In genomic region chr19:14051980-14052379, GRCh38 we compare ENCODE assay signal across 28 cellular contexts. TPM values are rescaled to one million over a fixed set of nuclear protein-coding genes. Genes with fewer than 3 reads are reported as not detected.
"Had no signal": no experiment of that assay in that cellular context is flagged by ENCODE, and none has a peak within 500 bp of the region (broad histone marks: within the 10 kb centered on the region; RNA-seq: fewer than 3 reads in every experiment).

No MANE protein-coding gene starts in this region.

- H3K4me1 ChIP-seq: adrenal gland, colonic mucosa, Peyer's patch, SJCRH30 had no signal

- H3K27ac ChIP-seq: adrenal gland, colonic mucosa, Peyer's patch, RWPE1, SJCRH30 had no signal

- H3K4me3 Mint-ChIP-seq: activated CD4-positive, alpha-beta T cell treated with anti-CD3 and anti-CD28 coated beads, Interleukin-2, amount 10 ng/mL, durations not matched to agents 24 days and 14 days; activated naive CD8-positive, alpha-beta T cell treated with anti-CD3 and anti-CD28 coated beads, Interleukin-2, amount 10 ng/mL, durations not matched to agents 7 days and 5 days; T-helper 17 cell; WTC11 had no signal

- H3K27me3 Mint-ChIP-seq: T-helper 17 cell had no signal

- H3K36me3 ChIP-seq: adrenal gland, colonic mucosa, Peyer's patch, SJCRH30 had no signal

- H3K9me3 Mint-ChIP-seq: activated CD4-positive, alpha-beta T cell treated with anti-CD3 and anti-CD28 coated beads, Interleukin-2, amount 10 ng/mL, durations not matched to agents 24 days and 14 days; activated naive CD8-positive, alpha-beta T cell treated with anti-CD3 and anti-CD28 coated beads, Interleukin-2, amount 10 ng/mL, durations not matched to agents 7 days and 5 days; activated T-helper 2 cell treated with anti-CD3 and anti-CD28 coated beads, Interferon-gamma antibody, Interleukin-2, Interleukin-4, amounts not matched to agents 10 μg/mL and 5 μg/mL and 100 μg/mL, durations not matched to agents 14 hours and 24 hours and 36 hours; WTC11 had no signal

- DNase-seq: activated CD4-positive, alpha-beta T cell treated with anti-CD3 and anti-CD28 coated beads for 1 hour; activated CD4-positive, alpha-beta T cell treated with anti-CD3 and anti-CD28 coated beads, Interleukin-2, amount 10 ng/mL, durations not matched to agents 24 days and 14 days; activated CD4-positive, alpha-beta T cell treated with anti-CD3 and anti-CD28 coated beads, Interleukin-2, amount 50 U/mL, for 48 hours; activated gamma-delta T cell treated with Interleukin-2 at 50 U/mL for 16 hours; activated naive CD8-positive, alpha-beta T cell treated with anti-CD3 and anti-CD28 coated beads, Interleukin-2, amount 10 ng/mL, durations not matched to agents 7 days and 5 days; activated T-cell treated with anti-CD3 and anti-CD28 coated beads for 4 hours; activated T-cell treated with anti-CD3 and anti-CD28 coated beads, Interleukin-2, amount 50 U/mL, for 48 hours; adrenal gland; anterior cingulate cortex; colonic mucosa; MG63; NCI-H1105; NCI-H1436; NCI-H1694 treated with DMSO at 0.1 percent for 48 hours; NCI-H2029 treated with DMSO at 0.1 percent for 48 hours; NCI-H510A treated with DMSO at 0.1 percent for 48 hours; NCI-H69; Peyer's patch; Right ventricle myocardium superior; SJCRH30; T-helper 17 cell; T-helper 9 cell had no signal

- ATAC-seq: T-helper 17 cell, WTC11 had no signal

- H3K27ac Mint-ChIP-seq: activated CD4-positive, alpha-beta T cell treated with anti-CD3 and anti-CD28 coated beads, Interleukin-2, amount 10 ng/mL, durations not matched to agents 24 days and 14 days; activated naive CD8-positive, alpha-beta T cell treated with anti-CD3 and anti-CD28 coated beads, Interleukin-2, amount 10 ng/mL, durations not matched to agents 7 days and 5 days; activated T-helper 2 cell treated with anti-CD3 and anti-CD28 coated beads, Interferon-gamma antibody, Interleukin-2, Interleukin-4, amounts not matched to agents 10 μg/mL and 5 μg/mL and 100 μg/mL, durations not matched to agents 14 hours and 24 hours and 36 hours; T-helper 17 cell; WTC11 had no signal

- H3K27me3 ChIP-seq: adrenal gland, colonic mucosa, MG63, Peyer's patch had no signal

- H3K4me3 ChIP-seq: adrenal gland, colonic mucosa, MG63, Peyer's patch, SJCRH30 had no signal

- H3K9me3 ChIP-seq: adrenal gland, colonic mucosa, Peyer's patch, SJCRH30 had no signal

RNA-seq across cellular contexts. Expression of gene PALM3, which starts 9.9 kb away (rescaled TPM):
- total RNA-seq: activated CD4-positive, alpha-beta T cell treated with anti-CD3 and anti-CD28 coated beads, Interleukin-2, amount 10 ng/mL, durations not matched to agents 24 days and 14 days; activated CD8-positive, alpha-beta memory T cell treated with anti-CD3 and anti-CD28 coated beads for 36 hours; activated naive CD8-positive, alpha-beta T cell treated with anti-CD3 and anti-CD28 coated beads, Interleukin-2, amount 10 ng/mL, durations not matched to agents 7 days and 5 days; Right ventricle myocardium superior; T-helper 17 cell had no signal

RNA-seq across cellular contexts. Expression of gene RLN3, which starts 24.0 kb away (rescaled TPM):
- total RNA-seq: activated CD4-positive, alpha-beta T cell treated with anti-CD3 and anti-CD28 coated beads, Interleukin-2, amount 10 ng/mL, durations not matched to agents 24 days and 14 days; activated CD8-positive, alpha-beta memory T cell treated with anti-CD3 and anti-CD28 coated beads for 36 hours; activated naive CD8-positive, alpha-beta T cell treated with anti-CD3 and anti-CD28 coated beads, Interleukin-2, amount 10 ng/mL, durations not matched to agents 7 days and 5 days; activated T-helper 2 cell treated with anti-CD3 and anti-CD28 coated beads, Interferon-gamma antibody, Interleukin-2, Interleukin-4, amounts not matched to agents 10 μg/mL and 5 μg/mL and 100 μg/mL, durations not matched to agents 14 hours and 24 hours and 36 hours; adrenal gland; cardiac septum; cerebellum; colonic mucosa; Peyer's patch; Right ventricle myocardium superior; SJCRH30; T-helper 17 cell; WTC11 had no signal
- polyA plus RNA-seq: adrenal gland had no signal

RNA-seq across cellular contexts. Expression of gene C19orf67, which starts 33.6 kb away (rescaled TPM):
- total RNA-seq: activated CD8-positive, alpha-beta memory T cell treated with anti-CD3 and anti-CD28 coated beads for 36 hours; activated naive CD8-positive, alpha-beta T cell treated with anti-CD3 and anti-CD28 coated beads, Interleukin-2, amount 10 ng/mL, durations not matched to agents 7 days and 5 days; adrenal gland; cardiac septum; cerebellum; Peyer's patch; Right ventricle myocardium superior; SJCRH30 had no signal
- polyA plus RNA-seq: adrenal gland had no signal
